ENCODE assay signal across 13 cellular contexts in genomic region chr2:239789711-239790110, GRCh38.
"Had no signal": no experiment of that assay in that cellular context is flagged by ENCODE, and none has a peak within 500 bp of the region (broad histone marks: within the 10 kb centered on the region; RNA-seq: fewer than 3 reads in every experiment).

No MANE protein-coding gene starts in this region.

- DNase-seq: activated B cell treated with CpG ODN at 0.5 μM for 24 hours; activated CD4-positive, alpha-beta T cell treated with anti-CD3 and anti-CD28 coated beads, Interleukin-2, amount 10 ng/mL, durations not matched to agents 24 days and 14 days; activated naive CD8-positive, alpha-beta T cell treated with anti-CD3 and anti-CD28 coated beads, Interleukin-2, amount 50 U/mL, for 24 hours; activated T-cell treated with anti-CD3 and anti-CD28 coated beads, Interleukin-2, amount 50 U/mL, for 48 hours; foreskin melanocyte; nephron progenitor cell; retina; SK-N-SH; trophoblast cell had no signal

- ATAC-seq: activated naive CD8-positive, alpha-beta T cell treated with anti-CD3 and anti-CD28 coated beads, Interleukin-2, amount 50 U/mL, for 24 hours had no signal

- H3K27ac Mint-ChIP-seq: activated B cell treated with CpG ODN at 0.5 μM for 24 hours; activated CD4-positive, alpha-beta T cell treated with anti-CD3 and anti-CD28 coated beads, Interleukin-2, amount 10 ng/mL, durations not matched to agents 24 days and 14 days; activated naive CD8-positive, alpha-beta T cell treated with anti-CD3 and anti-CD28 coated beads, Interleukin-2, amount 50 U/mL, for 24 hours; memory B cell; stimulated activated memory B cell treated with anti-CD40 and anti-IgM and Interleukin-4, amounts not matched to agents 10 μg/mL and 1 μg/mL and 100 μg/mL, for 72 hours had no signal

- H3K4me1 Mint-ChIP-seq: activated B cell treated with CpG ODN at 0.5 μM for 24 hours; activated CD4-positive, alpha-beta T cell treated with anti-CD3 and anti-CD28 coated beads, Interleukin-2, amount 10 ng/mL, durations not matched to agents 24 days and 14 days; activated naive CD8-positive, alpha-beta T cell treated with anti-CD3 and anti-CD28 coated beads, Interleukin-2, amount 50 U/mL, for 24 hours; memory B cell; stimulated activated memory B cell treated with anti-CD40 and anti-IgM and Interleukin-4, amounts not matched to agents 10 μg/mL and 1 μg/mL and 100 μg/mL, for 72 hours had no signal

- H3K4me3 ChIP-seq: smooth muscle cell had no signal

- H3K4me3 Mint-ChIP-seq: activated B cell treated with CpG ODN at 0.5 μM for 24 hours; activated CD4-positive, alpha-beta T cell treated with anti-CD3 and anti-CD28 coated beads, Interleukin-2, amount 10 ng/mL, durations not matched to agents 24 days and 14 days; activated naive CD8-positive, alpha-beta T cell treated with anti-CD3 and anti-CD28 coated beads, Interleukin-2, amount 50 U/mL, for 24 hours; memory B cell; nephron progenitor cell; stimulated activated memory B cell treated with anti-CD40 and anti-IgM and Interleukin-4, amounts not matched to agents 10 μg/mL and 1 μg/mL and 100 μg/mL, for 72 hours had no signal

- H3K9me3 ChIP-seq: SK-N-SH had no signal

- H3K27ac ChIP-seq: parathyroid adenoma had no signal

- H3K27me3 Mint-ChIP-seq: activated B cell treated with CpG ODN at 0.5 μM for 24 hours; activated naive CD8-positive, alpha-beta T cell treated with anti-CD3 and anti-CD28 coated beads, Interleukin-2, amount 50 U/mL, for 24 hours had no signal

- H3K4me1 ChIP-seq: parathyroid adenoma had no signal

- H3K9ac ChIP-seq: parathyroid adenoma, SK-N-SH had no signal
